In the genomic region with DNA sequence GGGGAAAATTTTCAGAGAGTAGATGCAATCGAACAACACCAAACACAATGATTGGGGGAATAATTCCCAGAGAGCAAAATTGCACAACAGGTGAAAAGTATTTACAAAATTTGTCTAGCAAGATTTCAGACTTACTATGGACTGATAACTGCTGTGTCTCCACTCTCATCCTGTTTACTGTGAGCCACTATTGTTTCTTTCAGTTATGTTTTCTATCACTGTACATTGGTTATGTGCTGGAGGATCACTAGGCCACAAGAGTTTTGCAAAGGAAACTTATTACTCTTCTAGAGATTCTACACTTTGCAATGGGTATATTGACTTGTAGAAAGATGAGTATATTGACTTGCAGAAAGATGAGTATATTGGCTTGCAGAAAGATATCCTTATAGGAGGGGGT, we compare ENCODE assay signal across 37 cellular contexts.
"Had no signal": no experiment of that assay in that cellular context is flagged by ENCODE, and none has a peak within 500 bp of the region (broad histone marks: within the 10 kb centered on the region; RNA-seq: fewer than 3 reads in every experiment).

No MANE protein-coding gene starts in this region.

- H3K4me1 ChIP-seq: adrenal gland, ascending aorta, body of pancreas, breast epithelium had no signal

- H3K4me1 Mint-ChIP-seq: activated naive CD4-positive, alpha-beta T cell treated with anti-CD3 and anti-CD28 coated beads, Interleukin-2, amount 10 ng/mL, durations not matched to agents 7 days and 5 days; activated naive CD4-positive, alpha-beta T cell treated with anti-CD3 and anti-CD28 coated beads, Interleukin-2, amount 50 U/mL, for 24 hours; activated naive CD8-positive, alpha-beta T cell treated with anti-CD3 and anti-CD28 coated beads for 36 hours; activated naive CD8-positive, alpha-beta T cell treated with anti-CD3 and anti-CD28 coated beads, Interleukin-2, amount 10 ng/mL, durations not matched to agents 7 days and 5 days; activated naive CD8-positive, alpha-beta T cell treated with anti-CD3 and anti-CD28 coated beads, Interleukin-2, amount 50 U/mL, for 24 hours; activated T-helper 17 cell treated with anti-CD3 and anti-CD28 coated beads, Interleukin-2, amount 50 U/mL, for 72 hours; brain; central memory CD8-positive, alpha-beta T cell had no signal

- H3K27ac Mint-ChIP-seq: activated naive CD4-positive, alpha-beta T cell treated with anti-CD3 and anti-CD28 coated beads for 36 hours; activated naive CD4-positive, alpha-beta T cell treated with anti-CD3 and anti-CD28 coated beads, Interleukin-2, amount 10 ng/mL, durations not matched to agents 7 days and 5 days; activated naive CD4-positive, alpha-beta T cell treated with anti-CD3 and anti-CD28 coated beads, Interleukin-2, amount 50 U/mL, for 24 hours; activated naive CD4-positive, alpha-beta T cell treated with anti-CD3 and anti-CD28 coated beads, Interleukin-2, amount 50 U/mL, for 72 hours; activated naive CD8-positive, alpha-beta T cell; activated naive CD8-positive, alpha-beta T cell treated with anti-CD3 and anti-CD28 coated beads for 36 hours; activated naive CD8-positive, alpha-beta T cell treated with anti-CD3 and anti-CD28 coated beads, Interleukin-2, amount 10 ng/mL, durations not matched to agents 7 days and 5 days; activated naive CD8-positive, alpha-beta T cell treated with anti-CD3 and anti-CD28 coated beads, Interleukin-2, amount 50 U/mL, for 24 hours; activated T-cell treated with anti-CD3 and anti-CD28 coated beads, Interleukin-2, amount 50 U/mL, for 24 hours; activated T-helper 1 cell treated with anti-CD3 and anti-CD28 coated beads, Interleukin-12 subunit alpha, Interleukin-12 subunit beta, Interleukin-2, Interleukin-4 antibody, amounts not matched to agents 30 ng/mL and 10 ng/mL and 1 ng/mL, durations not matched to agents 14 hours and 24 hours and 36 hours; activated T-helper 17 cell treated with anti-CD3 and anti-CD28 coated beads, Interleukin-2, amount 50 U/mL, for 72 hours; activated T-helper 2 cell treated with anti-CD3 and anti-CD28 coated beads, Interferon-gamma antibody, Interleukin-2, Interleukin-4, amounts not matched to agents 10 μg/mL and 5 μg/mL and 100 μg/mL, durations not matched to agents 14 hours and 24 hours and 36 hours; brain had no signal

- ATAC-seq: activated naive CD4-positive, alpha-beta T cell treated with anti-CD3 and anti-CD28 coated beads, Interleukin-2, amount 50 U/mL, for 72 hours; activated naive CD8-positive, alpha-beta T cell treated with anti-CD3 and anti-CD28 coated beads, Interleukin-2, amount 50 U/mL, for 24 hours; activated T-cell treated with anti-CD3 and anti-CD28 coated beads, Interleukin-2, amount 50 U/mL, for 4 hours; activated T-helper 17 cell treated with anti-CD3 and anti-CD28 coated beads, Interleukin-2, amount 50 U/mL, for 72 hours; body of pancreas had no signal

- H3K27me3 Mint-ChIP-seq: activated naive CD4-positive, alpha-beta T cell treated with anti-CD3 and anti-CD28 coated beads, Interleukin-2, amount 10 ng/mL, durations not matched to agents 7 days and 5 days; activated naive CD4-positive, alpha-beta T cell treated with anti-CD3 and anti-CD28 coated beads, Interleukin-2, amount 50 U/mL, for 24 hours; activated naive CD8-positive, alpha-beta T cell treated with anti-CD3 and anti-CD28 coated beads, Interleukin-2, amount 10 ng/mL, durations not matched to agents 7 days and 5 days; activated naive CD8-positive, alpha-beta T cell treated with anti-CD3 and anti-CD28 coated beads, Interleukin-2, amount 50 U/mL, for 24 hours; activated T-cell treated with anti-CD3 and anti-CD28 coated beads, Interleukin-2, amount 50 U/mL, for 24 hours; activated T-helper 17 cell treated with anti-CD3 and anti-CD28 coated beads, Interleukin-2, amount 50 U/mL, for 72 hours; central memory CD8-positive, alpha-beta T cell had no signal

- H3K36me3 ChIP-seq: adrenal gland, ascending aorta, brain microvascular endothelial cell, breast epithelium, cardiac muscle cell had no signal

- H3K4me3 Mint-ChIP-seq: activated naive CD4-positive, alpha-beta T cell treated with anti-CD3 and anti-CD28 coated beads for 36 hours; activated naive CD4-positive, alpha-beta T cell treated with anti-CD3 and anti-CD28 coated beads, Interleukin-2, amount 10 ng/mL, durations not matched to agents 7 days and 5 days; activated naive CD4-positive, alpha-beta T cell treated with anti-CD3 and anti-CD28 coated beads, Interleukin-2, amount 50 U/mL, for 24 hours; activated naive CD8-positive, alpha-beta T cell; activated naive CD8-positive, alpha-beta T cell treated with anti-CD3 and anti-CD28 coated beads for 36 hours; activated naive CD8-positive, alpha-beta T cell treated with anti-CD3 and anti-CD28 coated beads, Interleukin-2, amount 10 ng/mL, durations not matched to agents 7 days and 5 days; activated naive CD8-positive, alpha-beta T cell treated with anti-CD3 and anti-CD28 coated beads, Interleukin-2, amount 50 U/mL, for 24 hours; activated T-cell treated with anti-CD3 and anti-CD28 coated beads, Interleukin-2, amount 50 U/mL, for 24 hours; activated T-cell treated with anti-CD3 and anti-CD28 coated beads, Interleukin-2, amount 50 U/mL, for 4 hours; activated T-helper 1 cell treated with anti-CD3 and anti-CD28 coated beads, Interleukin-12 subunit alpha, Interleukin-12 subunit beta, Interleukin-2, Interleukin-4 antibody, amounts not matched to agents 30 ng/mL and 10 ng/mL and 1 ng/mL, durations not matched to agents 14 hours and 24 hours and 36 hours; activated T-helper 17 cell treated with anti-CD3 and anti-CD28 coated beads, Interleukin-2, amount 50 U/mL, for 72 hours; brain; central memory CD8-positive, alpha-beta T cell had no signal

- DNase-seq: activated effector memory CD4-positive, alpha-beta T cell treated with anti-CD3 and anti-CD28 coated beads, Interleukin-2, amount 50 U/mL, for 16 hours; activated effector memory CD4-positive, alpha-beta T cell treated with Interleukin-2 at 50 U/mL for 16 hours; activated gamma-delta T cell; activated gamma-delta T cell treated with Interleukin-2 at 50 U/mL for 16 hours; activated naive CD4-positive, alpha-beta T cell; activated naive CD4-positive, alpha-beta T cell treated with anti-CD3 and anti-CD28 coated beads for 36 hours; activated naive CD4-positive, alpha-beta T cell treated with anti-CD3 and anti-CD28 coated beads, Interleukin-2, amount 10 ng/mL, durations not matched to agents 7 days and 5 days; activated naive CD4-positive, alpha-beta T cell treated with anti-CD3 and anti-CD28 coated beads, Interleukin-2, amount 50 U/mL, for 16 hours; activated naive CD4-positive, alpha-beta T cell treated with Interleukin-2 at 50 U/mL for 16 hours; activated naive CD8-positive, alpha-beta T cell treated with anti-CD3 and anti-CD28 coated beads for 36 hours; activated naive CD8-positive, alpha-beta T cell treated with anti-CD3 and anti-CD28 coated beads, Interleukin-2, amount 10 ng/mL, durations not matched to agents 7 days and 5 days; activated naive CD8-positive, alpha-beta T cell treated with anti-CD3 and anti-CD28 coated beads, Interleukin-2, amount 50 U/mL, for 24 hours; activated T-cell treated with anti-CD3 and anti-CD28 coated beads, Interleukin-2, amount 50 U/mL, for 1 hour; activated T-cell treated with anti-CD3 and anti-CD28 coated beads, Interleukin-2, amount 50 U/mL, for 24 hours; activated T-cell treated with anti-CD3 and anti-CD28 coated beads, Interleukin-2, amount 50 U/mL, for 4 hours; activated T-cell treated with anti-CD3 and anti-CD28 coated beads, Interleukin-2, amount 50 U/mL, for 48 hours; adrenal gland; amniotic stem cell; amygdala; anterior cingulate cortex; aorta; body of pancreas; brain microvascular endothelial cell; caudate nucleus; central memory CD4-positive, alpha-beta T cell; cerebellar nuclear complex had no signal

- H3K27me3 ChIP-seq: adrenal gland, ascending aorta, body of pancreas, brain microvascular endothelial cell, breast epithelium, cardiac muscle cell had no signal

- H3K36me3 Mint-ChIP-seq: activated naive CD4-positive, alpha-beta T cell treated with anti-CD3 and anti-CD28 coated beads, Interleukin-2, amount 10 ng/mL, durations not matched to agents 7 days and 5 days; activated naive CD4-positive, alpha-beta T cell treated with anti-CD3 and anti-CD28 coated beads, Interleukin-2, amount 50 U/mL, for 24 hours; activated naive CD4-positive, alpha-beta T cell treated with anti-CD3 and anti-CD28 coated beads, Interleukin-2, amount 50 U/mL, for 72 hours; activated naive CD8-positive, alpha-beta T cell; activated naive CD8-positive, alpha-beta T cell treated with anti-CD3 and anti-CD28 coated beads for 36 hours; activated naive CD8-positive, alpha-beta T cell treated with anti-CD3 and anti-CD28 coated beads, Interleukin-2, amount 10 ng/mL, durations not matched to agents 7 days and 5 days; brain had no signal

- H3K9me3 Mint-ChIP-seq: activated T-cell treated with anti-CD3 and anti-CD28 coated beads, Interleukin-2, amount 50 U/mL, for 24 hours; activated T-helper 1 cell treated with anti-CD3 and anti-CD28 coated beads, Interleukin-12 subunit alpha, Interleukin-12 subunit beta, Interleukin-2, Interleukin-4 antibody, amounts not matched to agents 30 ng/mL and 10 ng/mL and 1 ng/mL, durations not matched to agents 14 hours and 24 hours and 36 hours; activated T-helper 2 cell treated with anti-CD3 and anti-CD28 coated beads, Interferon-gamma antibody, Interleukin-2, Interleukin-4, amounts not matched to agents 10 μg/mL and 5 μg/mL and 100 μg/mL, durations not matched to agents 14 hours and 24 hours and 36 hours had no signal

- H3K27ac ChIP-seq: adrenal gland, ascending aorta, body of pancreas, brain microvascular endothelial cell, breast epithelium, cardiac muscle cell had no signal

- H3K4me3 ChIP-seq: adrenal gland, ascending aorta, body of pancreas, breast epithelium, cardiac muscle cell had no signal

- H3K9me3 ChIP-seq: adrenal gland, ascending aorta, body of pancreas, breast epithelium had no signal
